ENCODE assay signal across 17 cellular contexts in genomic region chr7:139252451-139252850, GRCh38. TPM values are rescaled to one million over a fixed set of nuclear protein-coding genes. Genes with fewer than 3 reads are reported as not detected.
DNase-seq lines count a peak whose midpoint lies in the region; ATAC-seq and TF ChIP-seq lines count a peak whose summit lies in the region.
"Had no signal": no experiment of that assay in that cellular context is flagged by ENCODE, and none has a peak within 500 bp of the region (broad histone marks: within the 10 kb centered on the region; RNA-seq: fewer than 3 reads in every experiment).

No MANE protein-coding gene starts in this region.

- DNase-seq in GM03348 (ENCODE audit: low spot score): peak; percentile 27
- peak; percentile 7 for DNase-seq in astrocyte of the hippocampus (ENCODE audit: low read depth, low spot score)
- peak; percentile 31 for DNase-seq in hepatic stellate cell (ENCODE audit: low spot score)
- DNase-seq in thoracic aorta (ENCODE audit: low spot score): no peak
- no peak for DNase-seq in left lobe of liver (ENCODE audit: low spot score)
- DNase-seq in NCI-H69 (lab: John Stamatoyannopoulos, UW): no peak
- DNase-seq in NCI-H748 treated with DMSO at 0.1 percent for 48 hours (lab: John Stamatoyannopoulos, UW): no peak
- DNase-seq: ACHN; CD8-positive, alpha-beta T cell; DMS79 treated with DMSO at 0.1 percent for 48 hours; GF-D8; GOT3; NCI-H1048; NCI-H146; NCI-H2081 treated with DMSO at 0.1 percent for 48 hours; NCI-H2227 treated with DMSO at 0.1 percent for 48 hours; NCI-H526 had no signal

- no peaks in the 10 kb centered on the region for H3K9me3 ChIP-seq in thoracic aorta

- ATAC-seq in thoracic aorta (ENCODE audit: insufficient number of reproducible peaks, low FRiP score, low read depth) (no peak), left lobe of liver (no peak)
- ATAC-seq: CD8-positive, alpha-beta T cell had no signal

- H3K4me3 ChIP-seq in thoracic aorta: no peak overlapping the region

- peaks cover 27% of the 10 kb centered on the region for H3K36me3 ChIP-seq in thoracic aorta

- TF ChIP-seq CTCF in thoracic aorta (IDR thresholded peaks at IDR 0.05): no peak

- H3K27me3 ChIP-seq in thoracic aorta (replicated peaks; ENCODE audit: insufficient read depth): no peaks in the 10 kb centered on the region

- H3K4me1 ChIP-seq in thoracic aorta (ENCODE audit: control insufficient read depth in 1 of 2, low read depth in 2 of 2): peaks cover 11 to 20% of the 10 kb centered on the region in 2 donors

- peak overlapping the region; percentile 26 to 52 for H3K27ac ChIP-seq in thoracic aorta

RNA-seq across cellular contexts. Expression of gene UBN2, which starts 21.4 kb away (rescaled TPM):
- total RNA-seq in thoracic aorta (10 to 100 TPM; 13.4 to 18.8 TPM), left lobe of liver (8.9 TPM)

Comparison
In these comparisons a context has a peak if more than half of its experiments do, and no peak if none do; other contexts are left out.
1. DNase-seq: peak in GM03348 (single experiment), astrocyte of the hippocampus (single experiment) and hepatic stellate cell (single experiment); none in thoracic aorta (single experiment), left lobe of liver (single experiment), NCI-H69 (single experiment) and NCI-H748 treated with DMSO at 0.1 percent for 48 hours (single experiment).